In the genomic region with DNA sequence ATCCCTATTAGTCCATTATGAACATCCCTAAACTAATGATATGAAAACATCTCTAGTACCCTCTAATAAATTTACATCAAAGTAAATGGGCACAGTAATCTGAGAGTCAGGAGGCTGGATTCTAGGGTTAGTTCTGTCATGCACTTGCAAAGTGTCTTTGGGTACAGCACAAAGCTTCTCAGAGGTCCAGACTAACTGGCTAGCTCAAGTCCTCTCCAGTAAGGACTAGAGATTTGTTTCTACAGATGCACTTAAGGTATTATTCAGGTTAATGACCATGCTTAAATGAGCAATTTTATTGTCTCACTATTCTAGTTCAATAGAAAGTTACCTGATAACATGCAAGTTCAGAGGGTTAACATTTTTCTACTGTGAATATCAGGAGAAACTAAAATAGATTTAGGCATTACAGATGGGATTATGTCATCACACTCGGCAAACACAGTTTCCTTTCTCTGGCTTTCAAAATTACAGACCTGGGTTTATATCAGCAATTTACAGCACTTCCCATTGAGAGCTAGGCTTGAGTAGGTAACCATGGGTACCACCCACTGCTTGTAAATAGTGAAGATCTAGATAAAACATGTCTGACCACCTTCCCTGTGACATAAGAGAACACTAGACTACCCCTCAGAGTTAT, we compare ENCODE assay signal across 1 cellular context.
TF ChIP-seq lines count a peak whose summit lies in the region.

No MANE protein-coding gene starts in this region.

TF ChIP-seq in HEK293, 187 proteins besides CTCF, POLR2A, EP300 and RAD21 (continued from another document):
- TF ChIP-seq ZBTB20 (tag by site-specific recombination; IDR thresholded peaks at IDR 0.05) (peak; percentile 55; the same call in 1 of the 2 replicates), ZIC2 (tag by site-specific recombination; IDR thresholded peaks at IDR 0.05) (0 out of 2 replicates have a peak, but pooled peaks have one; percentile 13), REPIN1 (tag by site-specific recombination; IDR thresholded peaks at IDR 0.05; ENCODE audit: low read depth) (no peak), ZNF660 (tag by site-specific recombination; IDR thresholded peaks at IDR 0.05) (0 out of 2 replicates have a peak, but pooled peaks have one; percentile 15), TRIM28 (IDR thresholded peaks at IDR 0.05; ENCODE audit: borderline replicate concordance, low read length) (peak; percentile 88; the same call in 1 of the 2 replicates), ZNF600 (tag by site-specific recombination; IDR thresholded peaks at IDR 0.05) (peak; percentile 44), ZNF664 (tag by site-specific recombination; IDR thresholded peaks at IDR 0.05) (peak; percentile 81), ZNF558 (tag by site-specific recombination; IDR thresholded peaks at IDR 0.05) (no peak), ZBTB17 (tag by site-specific recombination; IDR thresholded peaks at IDR 0.05) (peak; percentile 71), FEZF1 (tag by site-specific recombination; IDR thresholded peaks at IDR 0.05) (peak; percentile 78; the same call in 1 of the 2 replicates), RBAK (tag by site-specific recombination; IDR thresholded peaks at IDR 0.05) (no peak), ZNF174 (tag by site-specific recombination; IDR thresholded peaks at IDR 0.05) (no peak), ZXDB (tag by site-specific recombination; IDR thresholded peaks at IDR 0.05) (0 out of 2 replicates have a peak, but pooled peaks have one; percentile 23)
- TF ChIP-seq, protein P1, sequence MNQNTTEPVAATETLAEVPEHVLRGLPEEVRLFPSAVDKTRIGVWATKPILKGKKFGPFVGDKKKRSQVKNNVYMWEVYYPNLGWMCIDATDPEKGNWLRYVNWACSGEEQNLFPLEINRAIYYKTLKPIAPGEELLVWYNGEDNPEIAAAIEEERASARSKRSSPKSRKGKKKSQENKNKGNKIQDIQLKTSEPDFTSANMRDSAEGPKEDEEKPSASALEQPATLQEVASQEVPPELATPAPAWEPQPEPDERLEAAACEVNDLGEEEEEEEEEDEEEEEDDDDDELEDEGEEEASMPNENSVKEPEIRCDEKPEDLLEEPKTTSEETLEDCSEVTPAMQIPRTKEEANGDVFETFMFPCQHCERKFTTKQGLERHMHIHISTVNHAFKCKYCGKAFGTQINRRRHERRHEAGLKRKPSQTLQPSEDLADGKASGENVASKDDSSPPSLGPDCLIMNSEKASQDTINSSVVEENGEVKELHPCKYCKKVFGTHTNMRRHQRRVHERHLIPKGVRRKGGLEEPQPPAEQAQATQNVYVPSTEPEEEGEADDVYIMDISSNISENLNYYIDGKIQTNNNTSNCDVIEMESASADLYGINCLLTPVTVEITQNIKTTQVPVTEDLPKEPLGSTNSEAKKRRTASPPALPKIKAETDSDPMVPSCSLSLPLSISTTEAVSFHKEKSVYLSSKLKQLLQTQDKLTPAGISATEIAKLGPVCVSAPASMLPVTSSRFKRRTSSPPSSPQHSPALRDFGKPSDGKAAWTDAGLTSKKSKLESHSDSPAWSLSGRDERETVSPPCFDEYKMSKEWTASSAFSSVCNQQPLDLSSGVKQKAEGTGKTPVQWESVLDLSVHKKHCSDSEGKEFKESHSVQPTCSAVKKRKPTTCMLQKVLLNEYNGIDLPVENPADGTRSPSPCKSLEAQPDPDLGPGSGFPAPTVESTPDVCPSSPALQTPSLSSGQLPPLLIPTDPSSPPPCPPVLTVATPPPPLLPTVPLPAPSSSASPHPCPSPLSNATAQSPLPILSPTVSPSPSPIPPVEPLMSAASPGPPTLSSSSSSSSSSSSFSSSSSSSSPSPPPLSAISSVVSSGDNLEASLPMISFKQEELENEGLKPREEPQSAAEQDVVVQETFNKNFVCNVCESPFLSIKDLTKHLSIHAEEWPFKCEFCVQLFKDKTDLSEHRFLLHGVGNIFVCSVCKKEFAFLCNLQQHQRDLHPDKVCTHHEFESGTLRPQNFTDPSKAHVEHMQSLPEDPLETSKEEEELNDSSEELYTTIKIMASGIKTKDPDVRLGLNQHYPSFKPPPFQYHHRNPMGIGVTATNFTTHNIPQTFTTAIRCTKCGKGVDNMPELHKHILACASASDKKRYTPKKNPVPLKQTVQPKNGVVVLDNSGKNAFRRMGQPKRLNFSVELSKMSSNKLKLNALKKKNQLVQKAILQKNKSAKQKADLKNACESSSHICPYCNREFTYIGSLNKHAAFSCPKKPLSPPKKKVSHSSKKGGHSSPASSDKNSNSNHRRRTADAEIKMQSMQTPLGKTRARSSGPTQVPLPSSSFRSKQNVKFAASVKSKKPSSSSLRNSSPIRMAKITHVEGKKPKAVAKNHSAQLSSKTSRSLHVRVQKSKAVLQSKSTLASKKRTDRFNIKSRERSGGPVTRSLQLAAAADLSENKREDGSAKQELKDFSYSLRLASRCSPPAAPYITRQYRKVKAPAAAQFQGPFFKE (tag by site-specific recombination; IDR thresholded peaks at IDR 0.05; ENCODE audit: borderline replicate concordance), result no peak
- TF ChIP-seq, protein P2, sequence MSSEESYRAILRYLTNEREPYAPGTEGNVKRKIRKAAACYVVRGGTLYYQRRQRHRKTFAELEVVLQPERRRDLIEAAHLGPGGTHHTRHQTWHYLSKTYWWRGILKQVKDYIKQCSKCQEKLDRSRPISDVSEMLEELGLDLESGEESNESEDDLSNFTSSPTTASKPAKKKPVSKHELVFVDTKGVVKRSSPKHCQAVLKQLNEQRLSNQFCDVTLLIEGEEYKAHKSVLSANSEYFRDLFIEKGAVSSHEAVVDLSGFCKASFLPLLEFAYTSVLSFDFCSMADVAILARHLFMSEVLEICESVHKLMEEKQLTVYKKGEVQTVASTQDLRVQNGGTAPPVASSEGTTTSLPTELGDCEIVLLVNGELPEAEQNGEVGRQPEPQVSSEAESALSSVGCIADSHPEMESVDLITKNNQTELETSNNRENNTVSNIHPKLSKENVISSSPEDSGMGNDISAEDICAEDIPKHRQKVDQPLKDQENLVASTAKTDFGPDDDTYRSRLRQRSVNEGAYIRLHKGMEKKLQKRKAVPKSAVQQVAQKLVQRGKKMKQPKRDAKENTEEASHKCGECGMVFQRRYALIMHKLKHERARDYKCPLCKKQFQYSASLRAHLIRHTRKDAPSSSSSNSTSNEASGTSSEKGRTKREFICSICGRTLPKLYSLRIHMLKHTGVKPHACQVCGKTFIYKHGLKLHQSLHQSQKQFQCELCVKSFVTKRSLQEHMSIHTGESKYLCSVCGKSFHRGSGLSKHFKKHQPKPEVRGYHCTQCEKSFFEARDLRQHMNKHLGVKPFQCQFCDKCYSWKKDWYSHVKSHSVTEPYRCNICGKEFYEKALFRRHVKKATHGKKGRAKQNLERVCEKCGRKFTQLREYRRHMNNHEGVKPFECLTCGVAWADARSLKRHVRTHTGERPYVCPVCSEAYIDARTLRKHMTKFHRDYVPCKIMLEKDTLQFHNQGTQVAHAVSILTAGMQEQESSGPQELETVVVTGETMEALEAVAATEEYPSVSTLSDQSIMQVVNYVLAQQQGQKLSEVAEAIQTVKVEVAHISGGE (tag by site-specific recombination; conservative IDR thresholded peaks at IDR 0.05; ENCODE audit: low read depth), result no peak
- TF ChIP-seq, protein P3, sequence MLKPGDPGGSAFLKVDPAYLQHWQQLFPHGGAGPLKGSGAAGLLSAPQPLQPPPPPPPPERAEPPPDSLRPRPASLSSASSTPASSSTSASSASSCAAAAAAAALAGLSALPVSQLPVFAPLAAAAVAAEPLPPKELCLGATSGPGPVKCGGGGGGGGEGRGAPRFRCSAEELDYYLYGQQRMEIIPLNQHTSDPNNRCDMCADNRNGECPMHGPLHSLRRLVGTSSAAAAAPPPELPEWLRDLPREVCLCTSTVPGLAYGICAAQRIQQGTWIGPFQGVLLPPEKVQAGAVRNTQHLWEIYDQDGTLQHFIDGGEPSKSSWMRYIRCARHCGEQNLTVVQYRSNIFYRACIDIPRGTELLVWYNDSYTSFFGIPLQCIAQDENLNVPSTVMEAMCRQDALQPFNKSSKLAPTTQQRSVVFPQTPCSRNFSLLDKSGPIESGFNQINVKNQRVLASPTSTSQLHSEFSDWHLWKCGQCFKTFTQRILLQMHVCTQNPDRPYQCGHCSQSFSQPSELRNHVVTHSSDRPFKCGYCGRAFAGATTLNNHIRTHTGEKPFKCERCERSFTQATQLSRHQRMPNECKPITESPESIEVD (tag by site-specific recombination; IDR thresholded peaks at IDR 0.05), result peak; percentile 95
- TF ChIP-seq, protein P4, sequence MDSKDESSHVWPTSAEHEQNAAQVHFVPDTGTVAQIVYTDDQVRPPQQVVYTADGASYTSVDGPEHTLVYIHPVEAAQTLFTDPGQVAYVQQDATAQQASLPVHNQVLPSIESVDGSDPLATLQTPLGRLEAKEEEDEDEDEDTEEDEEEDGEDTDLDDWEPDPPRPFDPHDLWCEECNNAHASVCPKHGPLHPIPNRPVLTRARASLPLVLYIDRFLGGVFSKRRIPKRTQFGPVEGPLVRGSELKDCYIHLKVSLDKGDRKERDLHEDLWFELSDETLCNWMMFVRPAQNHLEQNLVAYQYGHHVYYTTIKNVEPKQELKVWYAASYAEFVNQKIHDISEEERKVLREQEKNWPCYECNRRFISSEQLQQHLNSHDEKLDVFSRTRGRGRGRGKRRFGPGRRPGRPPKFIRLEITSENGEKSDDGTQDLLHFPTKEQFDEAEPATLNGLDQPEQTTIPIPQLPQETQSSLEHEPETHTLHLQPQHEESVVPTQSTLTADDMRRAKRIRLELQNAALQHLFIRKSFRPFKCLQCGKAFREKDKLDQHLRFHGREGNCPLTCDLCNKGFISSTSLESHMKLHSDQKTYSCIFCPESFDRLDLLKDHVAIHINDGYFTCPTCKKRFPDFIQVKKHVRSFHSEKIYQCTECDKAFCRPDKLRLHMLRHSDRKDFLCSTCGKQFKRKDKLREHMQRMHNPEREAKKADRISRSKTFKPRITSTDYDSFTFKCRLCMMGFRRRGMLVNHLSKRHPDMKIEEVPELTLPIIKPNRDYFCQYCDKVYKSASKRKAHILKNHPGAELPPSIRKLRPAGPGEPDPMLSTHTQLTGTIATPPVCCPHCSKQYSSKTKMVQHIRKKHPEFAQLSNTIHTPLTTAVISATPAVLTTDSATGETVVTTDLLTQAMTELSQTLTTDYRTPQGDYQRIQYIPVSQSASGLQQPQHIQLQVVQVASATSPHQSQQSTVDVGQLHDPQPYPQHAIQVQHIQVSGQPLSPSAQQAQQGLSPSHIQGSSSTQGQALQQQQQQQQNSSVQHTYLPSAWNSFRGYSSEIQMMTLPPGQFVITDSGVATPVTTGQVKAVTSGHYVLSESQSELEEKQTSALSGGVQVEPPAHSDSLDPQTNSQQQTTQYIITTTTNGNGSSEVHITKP (tag by site-specific recombination; IDR thresholded peaks at IDR 0.05), result peak; percentile 24; the same call in 1 of the 2 replicates
